Comparison of ENCODE assay signal across 13 cellular contexts in the genomic region with DNA sequence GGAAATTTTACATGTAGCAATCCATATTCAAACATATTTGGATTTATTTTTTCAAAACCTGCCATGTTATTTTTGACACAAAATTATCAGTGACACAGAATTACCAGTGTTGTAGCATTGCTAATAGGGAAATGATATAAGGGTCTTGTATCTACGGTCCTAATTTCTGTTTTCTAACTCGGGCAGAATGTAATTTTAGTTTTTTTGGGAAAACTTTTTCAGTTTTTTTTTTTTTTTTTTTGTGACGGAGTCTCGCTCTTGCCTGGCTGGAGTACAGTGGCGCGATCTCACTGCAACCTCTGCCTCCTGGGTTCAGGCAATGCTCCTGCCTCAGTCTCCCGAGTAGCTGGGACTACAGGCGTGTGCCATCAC. TPM values are rescaled to one million over a fixed set of nuclear protein-coding genes. Genes with fewer than 3 reads are reported as not detected.
A peak's percentile ranks its signal among the peaks of the same experiment; 100 is the strongest.
DNase-seq lines count a peak whose midpoint lies in the region; ATAC-seq and TF ChIP-seq lines count a peak whose summit lies in the region.
"Had no signal": no experiment of that assay in that cellular context is flagged by ENCODE, and none has a peak within 500 bp of the region (broad histone marks: within the 10 kb centered on the region; RNA-seq: fewer than 3 reads in every experiment).

No MANE protein-coding gene starts in this region.

- peaks cover 32 to 68% (median 51%) of the 10 kb centered on the region in 3 donors for H3K4me1 Mint-ChIP-seq in CD8-positive, alpha-beta memory T cell
- H3K4me1 Mint-ChIP-seq in activated B cell treated with CpG ODN at 0.5 μM for 24 hours: peaks cover 57% of the 10 kb centered on the region
- peaks cover 26 to 56% (median 39%) of the 10 kb centered on the region in 7 donors for H3K4me1 Mint-ChIP-seq in naive thymus-derived CD4-positive, alpha-beta T cell

- POLR2A ChIA-PET in CD8-positive, alpha-beta memory T cell (lab: Charles Lee): no interaction called here
- POLR2A ChIA-PET in HEK293 (lab: Yijun Ruan, JAX): interaction anchor here (0.6 kb wide), 1 partner anchor 61 kb away, joined by 3 read pairs; no protein-coding TSS in a partner anchor
- POLR2A ChIA-PET in activated B cell treated with CpG ODN at 0.5 μM for 24 hours (lab: Charles Lee): no interaction called here
- POLR2A ChIA-PET in naive thymus-derived CD4-positive, alpha-beta T cell (lab: Charles Lee): no interaction called here

- H3K4me3 ChIP-seq in CD8-positive, alpha-beta memory T cell (ENCODE audit: low read length): no peak overlapping the region
- no peak overlapping the region for H3K4me3 ChIP-seq in HEK293 (ENCODE audit: low read depth, low read length)
- no peak overlapping the region for H3K4me3 ChIP-seq in naive thymus-derived CD4-positive, alpha-beta T cell (ENCODE audit: low read length)

- no peaks in the 10 kb centered on the region for H3K27me3 ChIP-seq in CD8-positive, alpha-beta memory T cell (ENCODE audit: insufficient read depth, low read length, poor library complexity, severe bottlenecking)
- H3K27me3 ChIP-seq in naive thymus-derived CD4-positive, alpha-beta T cell (ENCODE audit: control insufficient read depth in 2 of 2, insufficient read depth in 2 of 2, low read length in 2 of 2): no peaks in the 10 kb centered on the region

- H3K27ac ChIP-seq in CD8-positive, alpha-beta memory T cell (ENCODE audit: low read depth, low read length): peak overlapping the region; percentile 48
- no peak overlapping the region for H3K27ac ChIP-seq in HEK293 (ENCODE audit: extremely low read depth, low read depth, low read length)
- H3K27ac ChIP-seq in naive thymus-derived CD4-positive, alpha-beta T cell (ENCODE audit: low read depth, low read length): no peak overlapping the region

- H3K36me3 ChIP-seq in CD8-positive, alpha-beta memory T cell (ENCODE audit: insufficient read depth, low read length): peaks cover 16% of the 10 kb centered on the region
- H3K36me3 ChIP-seq in HEK293 (ENCODE audit: control insufficient read depth in 2 of 2, insufficient read depth in 1 of 2, low read length in 2 of 2): peaks cover 15 to 47% of the 10 kb centered on the region in 2 experiments; a peak in 2 of 3 replicates
- H3K36me3 ChIP-seq in naive thymus-derived CD4-positive, alpha-beta T cell (ENCODE audit: control insufficient read depth in 2 of 3, insufficient read depth in 3 of 3, low read length in 3 of 3): peaks cover 0 to 26% (median 0%) of the 10 kb centered on the region in 3 experiments

- H3K9me3 ChIP-seq in CD8-positive, alpha-beta memory T cell (ENCODE audit: low read length): no peaks in the 10 kb centered on the region
- H3K9me3 ChIP-seq in HEK293 (ENCODE audit: control insufficient read depth, insufficient read depth, low read depth, low read length): no peaks in the 10 kb centered on the region
- H3K9me3 ChIP-seq in naive thymus-derived CD4-positive, alpha-beta T cell (ENCODE audit: control insufficient read depth in 2 of 3, low read length in 3 of 3): no peaks in the 10 kb centered on the region

- H3K27ac Mint-ChIP-seq in CD8-positive, alpha-beta memory T cell: no peak overlapping the region
- H3K27ac Mint-ChIP-seq in activated B cell treated with CpG ODN at 0.5 μM for 24 hours: no peak overlapping the region
- peak overlapping the region in 2 of 9 donors; percentile 48 to 59 for H3K27ac Mint-ChIP-seq in naive thymus-derived CD4-positive, alpha-beta T cell
- H3K27ac Mint-ChIP-seq: progenitor cell of endocrine pancreas had no signal

- no peaks in the 10 kb centered on the region for H3K9me3 Mint-ChIP-seq in CD8-positive, alpha-beta memory T cell
- H3K9me3 Mint-ChIP-seq in activated B cell treated with CpG ODN at 0.5 μM for 24 hours: no peaks in the 10 kb centered on the region
- H3K9me3 Mint-ChIP-seq in naive thymus-derived CD4-positive, alpha-beta T cell: no peaks in the 10 kb centered on the region

- peak overlapping the region in 5 of 7 donors; percentile 12 to 69 (median 36) for H3K4me3 Mint-ChIP-seq in CD8-positive, alpha-beta memory T cell
- H3K4me3 Mint-ChIP-seq in activated B cell treated with CpG ODN at 0.5 μM for 24 hours: peak overlapping the region; percentile 20
- peak overlapping the region in 9 of 10 donors; percentile 25 to 64 (median 53) for H3K4me3 Mint-ChIP-seq in naive thymus-derived CD4-positive, alpha-beta T cell

- CTCF ChIA-PET in CD8-positive, alpha-beta memory T cell (lab: Charles Lee): interaction anchor here (0.8 kb wide), 1 partner anchor 83 kb away, joined by 3 read pairs; no protein-coding TSS in a partner anchor
- CTCF ChIA-PET in HEK293 (lab: Yijun Ruan, JAX): no interaction called here
- CTCF ChIA-PET in activated B cell treated with CpG ODN at 0.5 μM for 24 hours (lab: Charles Lee): no interaction called here
- CTCF ChIA-PET in naive thymus-derived CD4-positive, alpha-beta T cell (lab: Charles Lee): no interaction called here

- TF ChIP-seq CTCF in HEK293 (tag by site-specific recombination; IDR thresholded peaks at IDR 0.05): no peak
- no peak for TF ChIP-seq CTCF in activated B cell treated with CpG ODN at 0.5 μM for 24 hours (IDR thresholded peaks at IDR 0.05)

- ATAC-seq in activated B cell treated with CpG ODN at 0.5 μM for 24 hours (ENCODE audit: low read depth): no peak
- no peak for ATAC-seq in naive thymus-derived CD4-positive, alpha-beta T cell
- no peak for ATAC-seq in left colon

- intact Hi-C loops in activated B cell treated with CpG ODN at 0.5 μM for 24 hours (cut with micrococcal nuclease) (loop anchor here (10.0 kb wide), 1 partner anchor 309 kb away; a partner anchor contains a TSS), left colon (cut with DNase I, micrococcal nuclease) (no loop called here)
- intact Hi-C loops in naive thymus-derived CD4-positive, alpha-beta T cell (cut with micrococcal nuclease): no loop called here

- no peaks in the 10 kb centered on the region for H3K27me3 Mint-ChIP-seq in CD8-positive, alpha-beta memory T cell
- no peaks in the 10 kb centered on the region for H3K27me3 Mint-ChIP-seq in activated B cell treated with CpG ODN at 0.5 μM for 24 hours
- peaks cover 0 to 2% (median 0%) of the 10 kb centered on the region in 5 donors for H3K27me3 Mint-ChIP-seq in naive thymus-derived CD4-positive, alpha-beta T cell
- H3K27me3 Mint-ChIP-seq: progenitor cell of endocrine pancreas had no signal

- DNase-seq in CD8-positive, alpha-beta memory T cell: no peak
- no peak for DNase-seq in activated B cell treated with CpG ODN at 0.5 μM for 24 hours
- no peak for DNase-seq in naive thymus-derived CD4-positive, alpha-beta T cell
- no peak for DNase-seq in NCI-H2227 treated with DMSO at 0.1 percent for 48 hours (lab: John Stamatoyannopoulos, UW)
- DNase-seq in left colon: no peak
- DNase-seq in pons (ENCODE audit: low spot score): no peak
- DNase-seq: activated CD8-positive, alpha-beta memory T cell treated with anti-CD3 and anti-CD28 coated beads, Interleukin-2, amount 50 U/mL, for 4 hours; hypothalamus; mammary epithelial cell; NCI-H2081; stimulated activated CD4-positive, alpha-beta T cell treated with anti-CD3 and anti-CD28 coated beads, Interleukin-4, amount 100 ng/mL, for 1 hour had no signal

- peaks cover 43% of the 10 kb centered on the region for H3K4me1 ChIP-seq in CD8-positive, alpha-beta memory T cell (ENCODE audit: insufficient read depth, low read length)
- no peaks in the 10 kb centered on the region for H3K4me1 ChIP-seq in HEK293 (ENCODE audit: control insufficient read depth, insufficient read depth, low read length)
- peaks cover 19 to 30% of the 10 kb centered on the region in 2 donors for H3K4me1 ChIP-seq in naive thymus-derived CD4-positive, alpha-beta T cell (ENCODE audit: control insufficient read depth in 2 of 2, insufficient read depth in 2 of 2, low read length in 2 of 2)

- H3K36me3 Mint-ChIP-seq in CD8-positive, alpha-beta memory T cell: peaks cover 7 to 51% (median 8%) of the 10 kb centered on the region in 3 donors
- peaks cover 44% of the 10 kb centered on the region for H3K36me3 Mint-ChIP-seq in activated B cell treated with CpG ODN at 0.5 μM for 24 hours (ENCODE audit: low read depth)
- H3K36me3 Mint-ChIP-seq in naive thymus-derived CD4-positive, alpha-beta T cell: peaks cover 10 to 17% (median 12%) of the 10 kb centered on the region in 5 donors

TF ChIP-seq in HEK293, 187 proteins besides CTCF, POLR2A, EP300 and RAD21:
- TF ChIP-seq ZNF138 (tag by site-specific recombination; IDR thresholded peaks at IDR 0.05; ENCODE audit: borderline replicate concordance): no peak
- TF ChIP-seq, protein P1, sequence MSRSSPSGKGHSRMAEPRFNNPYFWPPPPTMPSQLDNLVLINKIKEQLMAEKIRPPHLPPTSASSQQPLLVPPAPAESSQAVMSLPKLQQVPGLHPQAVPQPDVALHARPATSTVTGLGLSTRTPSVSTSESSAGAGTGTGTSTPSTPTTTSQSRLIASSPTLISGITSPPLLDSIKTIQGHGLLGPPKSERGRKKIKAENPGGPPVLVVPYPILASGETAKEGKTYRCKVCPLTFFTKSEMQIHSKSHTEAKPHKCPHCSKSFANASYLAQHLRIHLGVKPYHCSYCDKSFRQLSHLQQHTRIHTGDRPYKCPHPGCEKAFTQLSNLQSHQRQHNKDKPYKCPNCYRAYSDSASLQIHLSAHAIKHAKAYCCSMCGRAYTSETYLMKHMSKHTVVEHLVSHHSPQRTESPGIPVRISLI (tag by site-specific recombination; IDR thresholded peaks at IDR 0.05): peak; percentile 85

RNA-seq across cellular contexts. Expression of a gene that starts 2.6 kb away (rescaled TPM):
- total RNA-seq in CD8-positive, alpha-beta memory T cell: 100 to 1,000 TPM; 371 to 394 TPM
- polyA plus RNA-seq in CD8-positive, alpha-beta memory T cell: 278 TPM
- 243 and 279 TPM in 2 replicates for total RNA-seq in activated B cell treated with CpG ODN at 0.5 μM for 24 hours
- 100 to 1,000 TPM; 107 to 260 (median 127) TPM for total RNA-seq in naive thymus-derived CD4-positive, alpha-beta T cell
- polyA plus RNA-seq in naive thymus-derived CD4-positive, alpha-beta T cell: 100 to 1,000 TPM; 303 to 332 TPM
- 100 to 1,000 TPM; 362 to 413 TPM for total RNA-seq in left colon

RNA-seq across cellular contexts. Expression of a gene that starts 2.7 kb away (rescaled TPM):
- total RNA-seq in CD8-positive, alpha-beta memory T cell: 10 to 100 TPM; 40.3 to 41.3 TPM
- 49.9 TPM for polyA plus RNA-seq in CD8-positive, alpha-beta memory T cell
- total RNA-seq in activated B cell treated with CpG ODN at 0.5 μM for 24 hours (59.5 and 60.2 TPM in 2 replicates), left colon (10 to 100 TPM; 46.3 to 53.6 TPM)
- 10 to 100 TPM; 34.4 to 50.5 (median 37.2) TPM for total RNA-seq in naive thymus-derived CD4-positive, alpha-beta T cell
- polyA plus RNA-seq in naive thymus-derived CD4-positive, alpha-beta T cell: 10 to 100 TPM; 52.0 to 63.4 TPM

RNA-seq across cellular contexts. Expression of a gene that starts 34.5 kb away (rescaled TPM):
- 10 to 100 TPM; 29.5 to 32.4 TPM for total RNA-seq in CD8-positive, alpha-beta memory T cell
- 14.5 TPM for polyA plus RNA-seq in CD8-positive, alpha-beta memory T cell
- total RNA-seq in activated B cell treated with CpG ODN at 0.5 μM for 24 hours (35.3 and 38.6 TPM in 2 replicates), left colon (10 to 100 TPM; 16.8 to 22.1 TPM)
- total RNA-seq in naive thymus-derived CD4-positive, alpha-beta T cell: 10 to 100 TPM; 27.1 to 30.7 (median 29.0) TPM
- 10 to 100 TPM; 10.2 to 17.3 TPM for polyA plus RNA-seq in naive thymus-derived CD4-positive, alpha-beta T cell

RNA-seq across cellular contexts. Expression of a gene that starts 58.6 kb away (rescaled TPM):
- total RNA-seq in CD8-positive, alpha-beta memory T cell: 10 to 100 TPM; 50.7 to 53.7 TPM
- 0.39 TPM for polyA plus RNA-seq in CD8-positive, alpha-beta memory T cell
- total RNA-seq in activated B cell treated with CpG ODN at 0.5 μM for 24 hours: 2.9 and 3.7 TPM in 2 replicates
- total RNA-seq in naive thymus-derived CD4-positive, alpha-beta T cell: 10 to 100 TPM in 1 of 5 experiments, 1 to 10 TPM in 3, under 1 TPM in 1; 0.94 to 31.9 (median 2.1) TPM
- polyA plus RNA-seq in naive thymus-derived CD4-positive, alpha-beta T cell: 1 to 10 TPM in 1 of 2 donors, not detected in 1; 1.2 TPM
- 1 to 10 TPM; 2.8 to 7.4 TPM for total RNA-seq in left colon
